Comparison of ENCODE assay signal across 21 cellular contexts in genomic region chr5:138053554-138053953, GRCh38. TPM values are rescaled to one million over a fixed set of nuclear protein-coding genes. Genes with fewer than 3 reads are reported as not detected.
"Had no signal": no experiment of that assay in that cellular context is flagged by ENCODE, and none has a peak within 500 bp of the region (broad histone marks: within the 10 kb centered on the region; RNA-seq: fewer than 3 reads in every experiment).

No MANE protein-coding gene starts in this region.

- H3K27ac ChIP-seq: colonic mucosa, suprapubic skin, upper lobe of left lung, VCaP had no signal

- DNase-seq: activated CD4-positive, CD25-positive, alpha-beta regulatory T cell treated with anti-CD3 and anti-CD28 coated beads, Interleukin-2, amount 50 U/mL, for 72 hours; activated CD8-positive, alpha-beta memory T cell treated with anti-CD3 and anti-CD28 coated beads, Interleukin-2, amount 50 U/mL, for 4 hours; activated gamma-delta T cell treated with Interleukin-2 at 50 U/mL for 16 hours; activated naive CD8-positive, alpha-beta T cell treated with anti-CD3 and anti-CD28 coated beads for 36 hours; activated T-cell treated with anti-CD3 and anti-CD28 coated beads, Interleukin-2, amount 50 U/mL, for 4 hours; amniotic stem cell; colonic mucosa; erythroblast; foreskin melanocyte; retina; stimulated activated CD4-positive, alpha-beta T cell treated with anti-CD3 and anti-CD28 coated beads, Interleukin-2, amount 100 ng/mL, for 24 hours; stimulated activated naive CD8-positive, alpha-beta T cell treated with anti-CD3 and anti-CD28 coated beads, Interleukin-15, Interleukin-2, amounts not matched to agents 100 U/mL and 50 U/mL, for 24 hours; upper lobe of left lung had no signal

- H3K4me3 Mint-ChIP-seq: activated naive CD8-positive, alpha-beta T cell treated with anti-CD3 and anti-CD28 coated beads for 36 hours; activated T-cell treated with anti-CD3 and anti-CD28 coated beads, Interleukin-2, amount 50 U/mL, for 4 hours; natural killer cell treated with Interleukin-12 subunit alpha and Interleukin-12 subunit beta and Interleukin-15 and Interleukin-18, amount 100 ng/mL, for 72 hours had no signal

- H3K9me3 Mint-ChIP-seq: activated naive CD8-positive, alpha-beta T cell treated with anti-CD3 and anti-CD28 coated beads for 36 hours; activated T-cell treated with anti-CD3 and anti-CD28 coated beads, Interleukin-2, amount 50 U/mL, for 4 hours; natural killer cell treated with Interleukin-12 subunit alpha and Interleukin-12 subunit beta and Interleukin-15 and Interleukin-18, amount 100 ng/mL, for 72 hours had no signal

- H3K36me3 Mint-ChIP-seq: activated naive CD8-positive, alpha-beta T cell treated with anti-CD3 and anti-CD28 coated beads for 36 hours; natural killer cell treated with Interleukin-12 subunit alpha and Interleukin-12 subunit beta and Interleukin-15 and Interleukin-18, amount 100 ng/mL, for 72 hours had no signal

- ATAC-seq: activated T-cell treated with anti-CD3 and anti-CD28 coated beads, Interleukin-2, amount 50 U/mL, for 4 hours; natural killer cell treated with Interleukin-12 subunit alpha and Interleukin-12 subunit beta and Interleukin-15 and Interleukin-18, amount 100 ng/mL, for 72 hours; stimulated activated naive CD8-positive, alpha-beta T cell treated with anti-CD3 and anti-CD28 coated beads, Interleukin-15, Interleukin-2, amounts not matched to agents 100 U/mL and 50 U/mL, for 24 hours had no signal

- H3K27ac Mint-ChIP-seq: activated naive CD8-positive, alpha-beta T cell treated with anti-CD3 and anti-CD28 coated beads for 36 hours; natural killer cell treated with Interleukin-12 subunit alpha and Interleukin-12 subunit beta and Interleukin-15 and Interleukin-18, amount 100 ng/mL, for 72 hours had no signal

RNA-seq across cellular contexts. Expression of gene WNT8A, which starts 30.3 kb away (rescaled TPM):
- total RNA-seq: activated naive CD8-positive, alpha-beta T cell treated with anti-CD3 and anti-CD28 coated beads for 36 hours; activated T-cell treated with anti-CD3 and anti-CD28 coated beads, Interleukin-2, amount 50 U/mL, for 4 hours; cardiac septum; colonic mucosa; lung; natural killer cell treated with Interleukin-12 subunit alpha and Interleukin-12 subunit beta and Interleukin-15 and Interleukin-18, amount 100 ng/mL, for 72 hours; omental fat pad; posterior vena cava; suprapubic skin; T-helper 1 cell treated with Interleukin-12 subunit alpha and Interleukin-12 subunit beta and Interleukin-4 antibody, amounts not matched to agents 30 ng/mL and 1 ng/mL, for 36 hours; upper lobe of left lung had no signal
